ENCODE assay signal across 1 cellular context in genomic region chr2:11583840-11584529, GRCh38.
TF ChIP-seq lines count a peak whose summit lies in the region.

No MANE protein-coding gene starts in this region.

TF ChIP-seq in GM12878, 131 proteins besides CTCF, POLR2A, EP300 and RAD21 (continued from another document and continues in another):
- TF ChIP-seq MTA2 (IDR thresholded peaks at IDR 0.05; ENCODE audit: low read depth) (no peak), USF2 (IDR thresholded peaks at IDR 0.05; ENCODE audit: borderline replicate concordance, low read depth, low read length) (no peak), TBL1XR1 (IDR thresholded peaks at IDR 0.05; ENCODE audit: low read depth, low read length) (no peak), POLR2AphosphoS2 (IDR thresholded peaks at IDR 0.05; ENCODE audit: low read depth, low read length) (no peak), KLF5 (IDR thresholded peaks at IDR 0.05; ENCODE audit: partially characterized antibody) (no peak), TARDBP (IDR thresholded peaks at IDR 0.05; ENCODE audit: borderline replicate concordance) (no peak), E2F8 (IDR thresholded peaks at IDR 0.05; ENCODE audit: low read depth, partially characterized antibody) (no peak), CBFB (IDR thresholded peaks at IDR 0.05; ENCODE audit: low read depth) (no peak), PRDM15 (CRISPR knock-in tag; IDR thresholded peaks at IDR 0.05) (no peak), MYC (IDR thresholded peaks at IDR 0.05; ENCODE audit: insufficient read depth, insufficient read length, insufficient replicate concordance, low read length, severe bottlenecking) (no peak), HDAC2 (IDR thresholded peaks at IDR 0.05) (no peak), USF1 (IDR thresholded peaks at IDR 0.05; ENCODE audit: borderline replicate concordance, extremely low read length, insufficient read depth, low read depth, low read length) (no peak), CUX1 (IDR thresholded peaks at IDR 0.05; ENCODE audit: insufficient replicate concordance, low read depth, low read length) (no peak), MLLT1 (IDR thresholded peaks at IDR 0.05) (no peak), FOXK2 (IDR thresholded peaks at IDR 0.05) (no peak), YY1 (IDR thresholded peaks at IDR 0.05; ENCODE audit: low read depth, low read length) (peak; percentile 41; the same call in 1 of the 2 replicates), FOS (IDR thresholded peaks at IDR 0.05; ENCODE audit: borderline replicate concordance, extremely low read depth, insufficient read length) (no peak), E2F4 (IDR thresholded peaks at IDR 0.05; ENCODE audit: low read depth, low read length) (no peak), IKZF1 (conservative IDR thresholded peaks at IDR 0.05) (0 out of 2 replicates have a peak, but pooled peaks have one; percentile 13), ZNF274 (IDR thresholded peaks at IDR 0.05; ENCODE audit: insufficient read depth, insufficient read length) (no peak), RELB (IDR thresholded peaks at IDR 0.05; ENCODE audit: low read depth) (no peak), WRNIP1 (IDR thresholded peaks at IDR 0.05; ENCODE audit: borderline replicate concordance, low read depth, low read length) (no peak), FOXM1 (IDR thresholded peaks at IDR 0.05; ENCODE audit: low read depth, low read length) (peak; percentile 62; the same call in 1 of the 2 replicates), EGR1 (IDR thresholded peaks at IDR 0.05; ENCODE audit: borderline replicate concordance in 1 of 2, low read depth in 2 of 2, low read length in 2 of 2) (peak in 1 of 2 experiments; percentile 60; a peak in 2 of 3 replicates), SUZ12 (IDR thresholded peaks at IDR 0.05; ENCODE audit: unreplicated experiment) (no peak), SKIL (IDR thresholded peaks at IDR 0.05; ENCODE audit: low read depth, poor library complexity, severe bottlenecking) (no peak), PML (IDR thresholded peaks at IDR 0.05; ENCODE audit: low read length) (no peak), ATF3 (IDR thresholded peaks at IDR 0.05; ENCODE audit: borderline replicate concordance, extremely low read depth, low read depth, low read length) (0 out of 2 replicates have a peak, but pooled peaks have one; percentile 21), ATF2 (IDR thresholded peaks at IDR 0.05; ENCODE audit: low read length) (no peak), CHD1 (IDR thresholded peaks at IDR 0.05; ENCODE audit: low read depth, low read length) (no peak), SMAD1 (IDR thresholded peaks at IDR 0.05; ENCODE audit: low read depth, partially characterized antibody) (no peak)
